1 cellular context compared by ENCODE assay signal in genomic region chr5:96050273-96050880, GRCh38.
TF ChIP-seq lines count a peak whose summit lies in the region.

No MANE protein-coding gene starts in this region.

TF ChIP-seq in GM23338, 12 proteins besides CTCF, POLR2A, EP300 and RAD21 (continued from another document):
- no peak for TF ChIP-seq ZNF462 (CRISPR knock-in tag; IDR thresholded peaks at IDR 0.05)
